14 cellular contexts compared by ENCODE assay signal in genomic region chr2:233479616-233480489, GRCh38.
DNase-seq lines count a peak whose midpoint lies in the region; ATAC-seq and TF ChIP-seq lines count a peak whose summit lies in the region.
"Had no signal": no experiment of that assay in that cellular context is flagged by ENCODE, and none has a peak within 500 bp of the region (broad histone marks: within the 10 kb centered on the region; RNA-seq: fewer than 3 reads in every experiment).

No MANE protein-coding gene starts in this region.

- intact Hi-C loops in head of caudate nucleus (cut with DNase I): no loop called here

- TF ChIP-seq CTCF in chondrocyte (IDR thresholded peaks at IDR 0.05): no peak
- TF ChIP-seq CTCF in omental fat pad (IDR thresholded peaks at IDR 0.05): no peak

- H3K4me3 Mint-ChIP-seq in stimulated activated naive CD8-positive, alpha-beta T cell treated with anti-CD3 and anti-CD28 coated beads, Interleukin-15, amount 100 ng/mL, for 72 hours: no peak overlapping the region
- no peak overlapping the region for H3K4me3 Mint-ChIP-seq in chondrocyte (ENCODE audit: unreplicated experiment)
- H3K4me3 Mint-ChIP-seq: activated naive CD4-positive, alpha-beta T cell treated with anti-CD3 and anti-CD28 coated beads, Interleukin-2, amount 50 U/mL, for 24 hours; T-cell had no signal

- no peaks in the 10 kb centered on the region for H3K9me3 Mint-ChIP-seq in stimulated activated naive CD8-positive, alpha-beta T cell treated with anti-CD3 and anti-CD28 coated beads, Interleukin-15, amount 100 ng/mL, for 72 hours
- H3K9me3 Mint-ChIP-seq in chondrocyte (ENCODE audit: low read depth): no peaks in the 10 kb centered on the region
- H3K9me3 Mint-ChIP-seq: activated naive CD4-positive, alpha-beta T cell treated with anti-CD3 and anti-CD28 coated beads, Interleukin-2, amount 50 U/mL, for 24 hours; T-cell had no signal

- H3K27me3 Mint-ChIP-seq in stimulated activated naive CD8-positive, alpha-beta T cell treated with anti-CD3 and anti-CD28 coated beads, Interleukin-15, amount 100 ng/mL, for 72 hours: no peaks in the 10 kb centered on the region
- H3K27me3 Mint-ChIP-seq in chondrocyte (ENCODE audit: low read depth): no peaks in the 10 kb centered on the region
- H3K27me3 Mint-ChIP-seq: activated naive CD4-positive, alpha-beta T cell treated with anti-CD3 and anti-CD28 coated beads, Interleukin-2, amount 50 U/mL, for 24 hours; T-cell had no signal

- H3K27ac Mint-ChIP-seq in stimulated activated naive CD8-positive, alpha-beta T cell treated with anti-CD3 and anti-CD28 coated beads, Interleukin-15, amount 100 ng/mL, for 72 hours: peak overlapping the region in 1 of 2 donors; percentile 10
- H3K27ac Mint-ChIP-seq in chondrocyte (ENCODE audit: unreplicated experiment): peak overlapping the region; percentile 90
- H3K27ac Mint-ChIP-seq: activated naive CD4-positive, alpha-beta T cell treated with anti-CD3 and anti-CD28 coated beads, Interleukin-2, amount 50 U/mL, for 24 hours; T-cell had no signal

- no peak for DNase-seq in stimulated activated naive CD8-positive, alpha-beta T cell treated with anti-CD3 and anti-CD28 coated beads, Interleukin-15, amount 100 ng/mL, for 72 hours
- DNase-seq in stimulated activated naive CD8-positive, alpha-beta T cell treated with anti-CD3 and anti-CD28 coated beads, Interleukin-15, Interleukin-2, amounts not matched to agents 100 U/mL and 50 U/mL, for 24 hours: no peak
- no peak for DNase-seq in chondrocyte (ENCODE audit: low spot score)
- peak; percentile 12 for DNase-seq in omental fat pad (ENCODE audit: low spot score)
- DNase-seq in NCI-H1092 (lab: John Stamatoyannopoulos, UW): no peak
- no peak for DNase-seq in amniotic stem cell (lab: John Stamatoyannopoulos, UW)
- DNase-seq in activated T-cell treated with anti-CD3 and anti-CD28 coated beads for 4 hours: no peak
- no peak for DNase-seq in head of caudate nucleus
- DNase-seq: DMS 273 treated with DMSO at 0.1 percent for 48 hours; effector CD8-positive, alpha-beta T cell; NCI-H774; ovary had no signal

- H3K4me1 Mint-ChIP-seq in stimulated activated naive CD8-positive, alpha-beta T cell treated with anti-CD3 and anti-CD28 coated beads, Interleukin-15, amount 100 ng/mL, for 72 hours: no peaks in the 10 kb centered on the region
- peaks cover 44% of the 10 kb centered on the region for H3K4me1 Mint-ChIP-seq in chondrocyte (ENCODE audit: low read depth)
- H3K4me1 Mint-ChIP-seq: activated naive CD4-positive, alpha-beta T cell treated with anti-CD3 and anti-CD28 coated beads, Interleukin-2, amount 50 U/mL, for 24 hours; T-cell had no signal

- peak; percentile 37 for ATAC-seq in stimulated activated naive CD8-positive, alpha-beta T cell treated with anti-CD3 and anti-CD28 coated beads, Interleukin-15, amount 100 ng/mL, for 72 hours
- ATAC-seq in stimulated activated naive CD8-positive, alpha-beta T cell treated with anti-CD3 and anti-CD28 coated beads, Interleukin-15, Interleukin-2, amounts not matched to agents 100 U/mL and 50 U/mL, for 24 hours: no peak
- ATAC-seq in omental fat pad (ENCODE audit: low FRiP score): no peak
- ATAC-seq: T-cell had no signal

- H3K36me3 Mint-ChIP-seq in chondrocyte (ENCODE audit: low read depth): peaks cover 19% of the 10 kb centered on the region
